Comparison of ENCODE assay signal across 8 cellular contexts in the genomic region with DNA sequence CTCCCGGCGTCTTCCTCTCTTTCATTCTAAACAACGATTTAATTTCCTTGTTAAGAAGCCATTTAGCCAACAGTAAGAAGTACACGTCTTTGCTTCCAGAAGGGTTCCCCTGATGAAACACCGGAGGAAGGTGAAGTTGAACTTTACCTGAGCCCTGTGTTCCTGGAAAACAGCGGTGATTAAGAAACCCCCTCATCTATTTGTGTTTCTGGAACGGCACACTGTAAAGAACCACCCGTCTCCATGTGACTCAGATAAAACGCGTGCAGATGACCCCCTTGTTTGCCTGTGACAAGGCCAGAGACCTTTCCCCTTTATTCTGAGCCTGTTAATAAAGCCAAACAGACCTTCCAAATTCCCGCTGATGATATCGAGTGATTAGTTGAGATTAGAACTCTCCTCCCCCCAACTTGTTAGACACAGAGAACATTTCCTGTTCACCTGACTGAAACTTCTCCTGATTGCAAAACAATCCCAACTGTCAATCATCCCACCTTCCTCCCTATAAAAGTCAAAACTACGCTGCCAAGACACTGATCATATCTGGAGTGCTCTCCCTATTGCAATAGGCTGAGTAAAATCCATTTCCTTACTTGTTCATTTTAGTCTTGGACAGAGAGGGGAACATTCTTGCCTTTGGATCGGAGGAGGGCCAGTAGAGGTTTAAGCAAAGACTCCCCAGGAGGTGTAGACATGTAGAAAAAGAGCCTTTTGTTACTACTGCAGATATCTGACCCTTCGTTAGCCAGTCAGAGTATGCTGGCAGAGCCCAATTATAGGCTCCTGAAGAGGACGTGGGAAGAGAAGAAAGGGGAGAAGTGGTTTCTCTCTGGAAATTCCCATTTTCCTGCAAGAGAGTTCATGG. TPM values are rescaled to one million over a fixed set of nuclear protein-coding genes. Genes with fewer than 3 reads are reported as not detected.
DNase-seq lines count a peak whose midpoint lies in the region; ATAC-seq lines count a peak whose summit lies in the region.

No MANE protein-coding gene starts in this region.

- H3K9me3 Mint-ChIP-seq in stimulated activated naive CD8-positive, alpha-beta T cell treated with anti-CD3 and anti-CD28 coated beads, Interleukin-15, Interleukin-2, amounts not matched to agents 100 ng/mL and 50 ng/mL, for 24 hours = no peaks in the 10 kb centered on the region

- WGBS in adipose tissue, 3 donors = 15 to 16% (median 16%) methylated on average over 16 of the region's 16 CpGs

- H3K4me1 Mint-ChIP-seq in stimulated activated naive CD8-positive, alpha-beta T cell treated with anti-CD3 and anti-CD28 coated beads, Interleukin-15, Interleukin-2, amounts not matched to agents 100 ng/mL and 50 ng/mL, for 24 hours (ENCODE audit: low read depth) = peaks cover 39% of the 10 kb centered on the region

- peak overlapping the region; percentile 83 for H3K27ac ChIP-seq in adipose tissue (ENCODE audit: low read depth, low read length)

- H3K4me3 Mint-ChIP-seq in stimulated activated naive CD8-positive, alpha-beta T cell treated with anti-CD3 and anti-CD28 coated beads, Interleukin-15, Interleukin-2, amounts not matched to agents 100 ng/mL and 50 ng/mL, for 24 hours = peak overlapping the region; percentile 96

- H3K27me3 Mint-ChIP-seq in stimulated activated naive CD8-positive, alpha-beta T cell treated with anti-CD3 and anti-CD28 coated beads, Interleukin-15, Interleukin-2, amounts not matched to agents 100 ng/mL and 50 ng/mL, for 24 hours = no peaks in the 10 kb centered on the region

- H3K36me3 Mint-ChIP-seq in stimulated activated naive CD8-positive, alpha-beta T cell treated with anti-CD3 and anti-CD28 coated beads, Interleukin-15, Interleukin-2, amounts not matched to agents 100 ng/mL and 50 ng/mL, for 24 hours (ENCODE audit: low read depth) = peaks cover 16% of the 10 kb centered on the region

- DNase-seq in Daoy (ENCODE audit: low read depth) = peak; percentile 18
- DNase-seq in LoVo (ENCODE audit: low spot score) = peak; percentile 72
- DNase-seq in D341Med (ENCODE audit: low spot score) = no peak
- no peak for DNase-seq in anterior cingulate cortex (lab: John Stamatoyannopoulos, UW)

- peak overlapping the region; percentile 98 for H3K27ac Mint-ChIP-seq in stimulated activated naive CD8-positive, alpha-beta T cell treated with anti-CD3 and anti-CD28 coated beads, Interleukin-15, Interleukin-2, amounts not matched to agents 100 ng/mL and 50 ng/mL, for 24 hours

- H3K9me3 ChIP-seq in iPS-18c (ENCODE audit: control insufficient read depth, insufficient read depth, low read length) = no peaks in the 10 kb centered on the region

- peak overlapping the region; percentile 87 for H3K4me3 ChIP-seq in iPS-18c (ENCODE audit: insufficient read depth, low read depth, low read length)

- ATAC-seq in GM21526 (IDR thresholded peaks at IDR 0.05; ENCODE audit: low FRiP score, unreplicated experiment) = peak; percentile 9

RNA-seq across cellular contexts. Expression of gene IWS1, which starts 0.9 kb away (rescaled TPM):
- 54.6 and 98.3 TPM in 2 replicates for total RNA-seq in Daoy (2014; rRNA removed; shearing (Covaris generic))
- 10 to 100 TPM in 2 of 3 donors, 1 to 10 TPM in 1; 9.5 to 30.4 (median 24.8) TPM for polyA plus RNA-seq in adipose tissue

RNA-seq across cellular contexts. Expression of gene MYO7B, which starts 8.3 kb away (rescaled TPM):
- total RNA-seq in Daoy (2014; rRNA removed; shearing (Covaris generic)) = 0.27 and 0.91 TPM in 2 replicates
- 1 to 10 TPM in 2 of 3 donors, under 1 TPM in 1; 0.40 to 2.2 (median 2.1) TPM for polyA plus RNA-seq in adipose tissue

Comparison
In these comparisons a context has a peak if more than half of its experiments do, and no peak if none do; other contexts are left out.
1. DNase-seq: peak in Daoy (single experiment) and LoVo (single experiment); none in D341Med (single experiment) and anterior cingulate cortex (0 of 58).